In genomic region chr18:13151656-13152055, GRCh38 we compare ENCODE assay signal across 6 cellular contexts.
"Had no signal": no experiment of that assay in that cellular context is flagged by ENCODE, and none has a peak within 500 bp of the region (broad histone marks: within the 10 kb centered on the region; RNA-seq: fewer than 3 reads in every experiment).

No MANE protein-coding gene starts in this region.

- FAIRE-seq: HepG2, HTR-8/SVneo, K562 had no signal

- H3K4me3 Mint-ChIP-seq: IgD-negative memory B cell had no signal

- DNase-seq: IMR-90, KBM-7 had no signal

- H3K27ac Mint-ChIP-seq: IgD-negative memory B cell had no signal

- ATAC-seq: HepG2, K562 had no signal
